ENCODE assay signal across 8 cellular contexts in genomic region chr1:107139833-107140702, GRCh38. TPM values are rescaled to one million over a fixed set of nuclear protein-coding genes. Genes with fewer than 3 reads are reported as not detected.
DNase-seq lines count a peak whose midpoint lies in the region; ATAC-seq and TF ChIP-seq lines count a peak whose summit lies in the region.

No MANE protein-coding gene starts in this region.

- H3K36me3 ChIP-seq in endocrine pancreas (ENCODE audit: control insufficient read depth, insufficient read depth, low read length) (no peaks in the 10 kb centered on the region), mesendoderm (ENCODE audit: control insufficient read depth, insufficient read depth, low read length) (no peaks in the 10 kb centered on the region), transverse colon (no peaks in the 10 kb centered on the region)

- in situ Hi-C loops in transverse colon (cut with MboI; ENCODE audit: low pct_ligation_motif_present in 1 of 4, low pct_unique_long_range_greater_than_20kb in 1 of 4, low sequenced_read_pairs in 3 of 4), result no loop called here

- H2AK5ac ChIP-seq in mesendoderm (ENCODE audit: low read length), result no peak overlapping the region

- CTCF ChIA-PET in HEK293T (lab: Yijun Ruan, JAX), result interaction anchor here (0.7 kb wide), 2 partner anchors 190 to 524 kb away, joined by 3 read pairs; no protein-coding TSS in a partner anchor

- H3K4me2 ChIP-seq in mesendoderm (ENCODE audit: low read length), result peak overlapping the region; percentile 93

- POLR2A ChIA-PET in HEK293T (lab: Yijun Ruan, JAX), result interaction anchor here (1.0 to 2.6 kb wide), 2 partner anchors 8 to 83 kb away, joined by 4 to 11 read pairs; partner anchors contain the start of gene PRMT6

- H3K4me1 Mint-ChIP-seq in T-helper 17 cell, result peaks cover 16% of the 10 kb centered on the region

- ATAC-seq in T-helper 17 cell, result peak; percentile 70

- H3K4ac ChIP-seq in mesendoderm (ENCODE audit: low read depth, low read length), result no peak overlapping the region

- no peaks in the 10 kb centered on the region for H3K79me2 ChIP-seq in mesendoderm (ENCODE audit: control insufficient read depth, insufficient read depth, low read length)

- H3K27me3 ChIP-seq in endocrine pancreas (ENCODE audit: control insufficient read depth, insufficient read depth, low read length) (no peaks in the 10 kb centered on the region), mesendoderm (ENCODE audit: insufficient read depth, low read length, poor library complexity) (no peaks in the 10 kb centered on the region), transverse colon (peaks cover 70% of the 10 kb centered on the region)

- no peak for TF ChIP-seq EP300 in transverse colon (IDR thresholded peaks at IDR 0.05; ENCODE audit: low read depth)

- DNase-seq in GM03348 (ENCODE audit: low spot score) (peak; percentile 55), HEK293T (ENCODE audit: extremely low spot score) (peak; percentile 52), T-helper 17 cell (no peak), mesendoderm (peak; percentile 95), transverse colon (peak; percentile 8), NCI-H2196 treated with DMSO at 0.1 percent for 48 hours (lab: John Stamatoyannopoulos, UW; ENCODE audit: unreplicated experiment) (no peak), GDM1 (lab: John Stamatoyannopoulos, UW) (no peak)

- peaks cover 70% of the 10 kb centered on the region for H3K27me3 Mint-ChIP-seq in T-helper 17 cell

- H3K56ac ChIP-seq in mesendoderm (ENCODE audit: low read length), result peak overlapping the region; percentile 67

- no peaks in the 10 kb centered on the region for H3K9me3 ChIP-seq in T-helper 17 cell (ENCODE audit: control insufficient read depth, low read length, poor library complexity, severe bottlenecking)
- H3K9me3 ChIP-seq in endocrine pancreas (ENCODE audit: control insufficient read depth, low read length), result no peaks in the 10 kb centered on the region
- no peaks in the 10 kb centered on the region for H3K9me3 ChIP-seq in transverse colon

- intact Hi-C loops in transverse colon (cut with DNase I; ENCODE audit: low total_unique reads), result loop anchor here (5.0 kb wide), 1 partner anchor 83 kb away; the partner anchor contains the start of gene PRMT6

- H3K36me3 Mint-ChIP-seq in T-helper 17 cell (ENCODE audit: low read depth), result peaks cover 2% of the 10 kb centered on the region

- H3K27ac ChIP-seq in mesendoderm (ENCODE audit: low read depth, low read length) (peak overlapping the region; percentile 75), transverse colon (peak overlapping the region in 1 of 4 donors; percentile 14)

- H3K4me1 ChIP-seq in endocrine pancreas (ENCODE audit: control insufficient read depth, insufficient read depth, low read length), result no peaks in the 10 kb centered on the region
- peaks cover 5% of the 10 kb centered on the region for H3K4me1 ChIP-seq in mesendoderm (ENCODE audit: control insufficient read depth, low read depth, low read length)
- peaks cover 0 to 26% (median 14%) of the 10 kb centered on the region in 4 donors for H3K4me1 ChIP-seq in transverse colon

- H3K9ac ChIP-seq in endocrine pancreas (ENCODE audit: control insufficient read depth, insufficient read depth, low read length), result no peak overlapping the region
- peak overlapping the region; percentile 20 for H3K9ac ChIP-seq in mesendoderm (ENCODE audit: low read length)

- TF ChIP-seq CTCF in transverse colon (IDR thresholded peaks at IDR 0.05), result no peak

- no peak overlapping the region for H2BK15ac ChIP-seq in mesendoderm (replicated peaks; ENCODE audit: low read depth)

- no CpG with 5 or more reads among the region's 53 CpGs for WGBS in mesendoderm (ENCODE audit: extremely low coverage, insufficient coverage, low lambda C conversion rate)
- WGBS in transverse colon (ENCODE audit: low coverage in 1 of 2), 2 donors, result 4 to 16% methylated on average over 5 to 51 of the region's 53 CpGs

- H3K27ac Mint-ChIP-seq in T-helper 17 cell, result peak overlapping the region; percentile 14

- no peak overlapping the region for H3K23ac ChIP-seq in mesendoderm (ENCODE audit: low read length)

- no peak overlapping the region for H4K8ac ChIP-seq in mesendoderm (ENCODE audit: low read depth, low read length)

- H2BK120ac ChIP-seq in mesendoderm (ENCODE audit: low read depth, low read length), result no peak overlapping the region

- no peak overlapping the region for H3K18ac ChIP-seq in mesendoderm (ENCODE audit: low read length)

- peak overlapping the region; percentile 35 for H3K4me3 ChIP-seq in endocrine pancreas (ENCODE audit: control insufficient read depth, insufficient read depth, low read length)
- peak overlapping the region; percentile 52 for H3K4me3 ChIP-seq in mesendoderm (ENCODE audit: low read length)
- H3K4me3 ChIP-seq in transverse colon, result peak overlapping the region; percentile 35 to 61 (median 46)

- H4K5ac ChIP-seq in mesendoderm (ENCODE audit: low read length), result no peak overlapping the region

- no peak for TF ChIP-seq POLR2A in transverse colon (IDR thresholded peaks at IDR 0.05)

- no peaks in the 10 kb centered on the region for H3K79me1 ChIP-seq in mesendoderm (ENCODE audit: low read length)

- no peak overlapping the region for H2BK5ac ChIP-seq in mesendoderm (ENCODE audit: low read length)

- peak overlapping the region; percentile 90 for H3K4me3 Mint-ChIP-seq in T-helper 17 cell

TF ChIP-seq in HEK293T, 16 proteins besides CTCF, POLR2A, EP300 and RAD21:
- TF ChIP-seq SUZ12 (IDR thresholded peaks at IDR 0.05) (no peak), L3MBTL2 (conservative IDR thresholded peaks at IDR 0.05) (peak; percentile 28; the same call in 1 of the 2 replicates)

RNA-seq across cellular contexts. Expression of gene NTNG1, which starts 0.8 kb away (rescaled TPM):
- total RNA-seq in T-helper 17 cell (not detected), transverse colon (1 to 10 TPM in 3 of 4 donors, not detected in 1; 1.8 to 6.4 (median 3.5) TPM)
- 6.0 TPM for polyA plus RNA-seq in mesendoderm (2013, experiment 1 of 2)
- polyA plus RNA-seq in mesendoderm (2013, experiment 2 of 2), result 6.0 TPM

Comparison
In these comparisons a context has a peak if more than half of its experiments do, and no peak if none do; other contexts are left out.
1. DNase-seq: peak in GM03348 (single experiment), HEK293T (single experiment), mesendoderm (single experiment) and transverse colon (single experiment); none in T-helper 17 cell (0 of 3), NCI-H2196 treated with DMSO at 0.1 percent for 48 hours (single experiment) and GDM1 (single experiment).
2. Peak in every context shown above with its lines, with median percentiles within 50 percentile points of each other: H3K4me3 ChIP-seq.